Comparison of ENCODE assay signal across 8 cellular contexts in genomic region chr1:100530901-100531487, GRCh38. TPM values are rescaled to one million over a fixed set of nuclear protein-coding genes. Genes with fewer than 3 reads are reported as not detected.
DNase-seq lines count a peak whose midpoint lies in the region; ATAC-seq, FAIRE-seq and TF ChIP-seq lines count a peak whose summit lies in the region.

No MANE protein-coding gene starts in this region.

- ATAC-seq in GM21360 (IDR thresholded peaks at IDR 0.05; ENCODE audit: unreplicated experiment) (peak; percentile 77), HG03565 (IDR thresholded peaks at IDR 0.05; ENCODE audit: unreplicated experiment) (peak; percentile 84), GM12878 (peak; percentile 94), sciatic nerve (peak; percentile 97)

- in situ Hi-C loops in GM12878 (cut with MboI): no loop called here

- TF ChIP-seq RAD21 in GM12878 (IDR thresholded peaks at IDR 0.05; ENCODE audit: insufficient read depth, low read depth, low read length): no peak

- H3K9ac ChIP-seq in GM12878 (ENCODE audit: control insufficient read depth, insufficient read depth, low read length): no peak overlapping the region

- no peak for TF ChIP-seq POLR2A in GM12878 (IDR thresholded peaks at IDR 0.05; ENCODE audit: low read depth, low read length)

- peaks cover 32% of the 10 kb centered on the region for H3K27me3 Mint-ChIP-seq in nephron progenitor cell (ENCODE audit: low read depth, poor library complexity)

- TF ChIP-seq CTCF in GM12878 (IDR thresholded peaks at IDR 0.05 in 2 of 3, conservative IDR thresholded peaks at IDR 0.05 in 1 of 3; ENCODE audit: control insufficient read depth in 2 of 3, extremely low read depth in 1 of 3, insufficient read depth in 1 of 3, low read depth in 3 of 3, low read length in 3 of 3): no peak
- TF ChIP-seq CTCF in nephron progenitor cell (IDR thresholded peaks at IDR 0.05): no peak

- no peaks in the 10 kb centered on the region for H4K20me1 ChIP-seq in GM12878 (ENCODE audit: control insufficient read depth, insufficient read depth)

- peak; percentile 15 for DNase-seq in GDM1 (lab: John Stamatoyannopoulos, UW)
- peak; percentile 40 for DNase-seq in GM12878 (ENCODE audit: low read depth, low spot score)
- DNase-seq in sciatic nerve (ENCODE audit: low spot score): no peak
- DNase-seq in substantia nigra (lab: John Stamatoyannopoulos, UW): no peak
- DNase-seq in NCI-H69 (lab: John Stamatoyannopoulos, UW): no peak
- no peak for DNase-seq in nephron progenitor cell

- peaks cover 22% of the 10 kb centered on the region; the same call in 1 of the 2 replicates for H3K4me1 ChIP-seq in GM12878 (ENCODE audit: control insufficient read depth, insufficient read depth, low read length)

- H3K27me3 ChIP-seq in GM12878 (replicated peaks in 1 of 2; ENCODE audit: control insufficient read depth in 2 of 2, insufficient read depth in 2 of 2, low read length in 1 of 2): no peaks in the 10 kb centered on the region

- no peak for TF ChIP-seq EP300 in GM12878 (IDR thresholded peaks at IDR 0.05; ENCODE audit: borderline replicate concordance in 1 of 2, control insufficient read depth in 1 of 2, low read depth in 2 of 2, low read length in 2 of 2)

- no peaks in the 10 kb centered on the region for H3K36me3 ChIP-seq in GM12878 (ENCODE audit: control insufficient read depth in 2 of 2, insufficient read depth in 2 of 2, low read length in 1 of 2)

- H3K27ac Mint-ChIP-seq in nephron progenitor cell: no peak overlapping the region

- intact Hi-C loops in GM12878 (cut with micrococcal nuclease; ENCODE audit: unreplicated experiment): loop anchor here (10.0 kb wide), 2 partner anchors 496 to 726 kb away; a partner anchor contains a TSS
- intact Hi-C loops in sciatic nerve (cut with DNase I): no loop called here

- H3K4me3 Mint-ChIP-seq in nephron progenitor cell: no peak overlapping the region

- RAD21 ChIA-PET in GM12878 (lab: Charles Lee; ENCODE audit: unreplicated experiment): interaction anchor here (1.0 to 1.3 kb wide), 2 partner anchors 12 to 59 kb away, joined by 3 read pairs; no protein-coding TSS in a partner anchor

- BruUV-seq in GM12878 (replicated peaks; lab: Mats Ljungman, UMichigan): no TSS peak

- no peak overlapping the region for H2AFZ ChIP-seq in GM12878 (ENCODE audit: control insufficient read depth, low read depth, low read length)

- no peaks in the 10 kb centered on the region for H3K79me2 ChIP-seq in GM12878 (ENCODE audit: control insufficient read depth, insufficient read depth, low read length)

- POLR2A ChIA-PET in GM12878 (lab: Charles Lee): no interaction called here

- FAIRE-seq in GM12878 (lab: Jason Lieb, UNC): peak; percentile 84

- no peaks in the 10 kb centered on the region for H3K9me3 ChIP-seq in GM12878 (replicated peaks; ENCODE audit: control insufficient read depth, insufficient read depth, low read length)

- H3K9me3 Mint-ChIP-seq in nephron progenitor cell: peaks cover 3% of the 10 kb centered on the region

- CTCF ChIA-PET in GM12878 (lab: Yijun Ruan, JAX): interaction anchor here (0.6 to 1.7 kb wide), 4 partner anchors 10 to 337 kb away, joined by 3 to 4 read pairs (median 3); no protein-coding TSS in a partner anchor

- 3% methylated on average over 3 of the region's 3 CpGs for WGBS in GM12878 (ENCODE audit: insufficient coverage, insufficient replicate concordance, low lambda C conversion rate, missing lambda C conversion rate)

- no peaks in the 10 kb centered on the region for H3K36me3 Mint-ChIP-seq in nephron progenitor cell (ENCODE audit: low read depth)

- H3K4me3 ChIP-seq in GM12878: no peak overlapping the region

- peak overlapping the region; percentile 46 for H3K4me2 ChIP-seq in GM12878 (ENCODE audit: control insufficient read depth, insufficient read depth)

- SMC1A ChIA-PET in GM12878 (lab: Charles Lee; ENCODE audit: uncharacterized antibody, unreplicated experiment): interaction anchor here (0.5 to 2.2 kb wide), 7 partner anchors 12 to 287 kb away, joined by 3 to 6 read pairs (median 3); no protein-coding TSS in a partner anchor

- H3K27ac ChIP-seq in GM12878 (ENCODE audit: control insufficient read depth, insufficient read depth): no peak overlapping the region
- no peak overlapping the region for H3K27ac ChIP-seq in substantia nigra (ENCODE audit: low read depth, low read length, poor library complexity, severe bottlenecking)

- peaks cover 6% of the 10 kb centered on the region for H3K4me1 Mint-ChIP-seq in nephron progenitor cell

TF ChIP-seq in GM12878, 131 proteins besides CTCF, POLR2A, EP300 and RAD21 (continues in another document):
- TF ChIP-seq NFYA (IDR thresholded peaks at IDR 0.05; ENCODE audit: borderline replicate concordance, low read depth, low read length) (no peak), ZBTB33 (IDR thresholded peaks at IDR 0.05) (no peak), CHD1 (IDR thresholded peaks at IDR 0.05; ENCODE audit: low read depth, low read length) (no peak), CHD4 (IDR thresholded peaks at IDR 0.05) (no peak), HDAC2 (IDR thresholded peaks at IDR 0.05) (no peak), SMARCA5 (IDR thresholded peaks at IDR 0.05) (no peak), KAT2A (conservative IDR thresholded peaks at IDR 0.05; ENCODE audit: control insufficient read depth, low read depth, low read length) (no peak), CREM (IDR thresholded peaks at IDR 0.05; ENCODE audit: low read depth) (0 out of 2 replicates have a peak, but pooled peaks have one; percentile 19), PKNOX1 (IDR thresholded peaks at IDR 0.05) (peak; percentile 57; the same call in 1 of the 2 replicates), PAX5 (IDR thresholded peaks at IDR 0.05; ENCODE audit: borderline replicate concordance, low read depth, low read length) (peak; percentile 38; the same call in 1 of the 2 replicates), EED (IDR thresholded peaks at IDR 0.05; ENCODE audit: low read depth) (peak; percentile 71), SPI1 (IDR thresholded peaks at IDR 0.05; ENCODE audit: borderline replicate concordance, insufficient read depth, low read depth, low read length) (peak; percentile 28; the same call in 1 of the 2 replicates), MLLT1 (IDR thresholded peaks at IDR 0.05) (no peak), CBX5 (IDR thresholded peaks at IDR 0.05; ENCODE audit: low read depth) (no peak), MYB (IDR thresholded peaks at IDR 0.05; ENCODE audit: borderline replicate concordance, low read depth, low read length) (no peak), ZBED1 (IDR thresholded peaks at IDR 0.05; ENCODE audit: borderline replicate concordance) (no peak)

RNA-seq across cellular contexts. Expression of gene GPR88, which starts 6.9 kb away (rescaled TPM):
- not detected in 2 replicates for total RNA-seq in GM12878 (2013; cell fraction: nucleolus; rRNA removed)
- 0.06 TPM in 1 of 2 replicates, not detected in the other for total RNA-seq in GM12878 (2014; rRNA removed)
- total RNA-seq in GM12878 (2014; rRNA removed; fragmentation: Illumina TruSeq; extraction: Trizol): not detected in 2 replicates
- total RNA-seq in GM12878 (2021): not detected in 2 replicates
- polyA plus RNA-seq in GM12878 (2011; ENCODE audit: low read depth): not detected
- polyA plus RNA-seq in GM12878 (2011; rRNA removed): not detected in 2 replicates
- 0.02 TPM in 1 of 2 replicates, not detected in the other for polyA plus RNA-seq in GM12878 (2011; cell fraction: cytosol; rRNA removed)
- 0.09 and 0.10 TPM in 2 replicates for polyA plus RNA-seq in GM12878 (2011; cell fraction: nucleus; rRNA removed)
- polyA plus RNA-seq in GM12878 (2012): not detected in 2 replicates
- 0.01 TPM in 1 of 2 replicates, not detected in the other for polyA plus RNA-seq in GM12878 (2014; fragmentation: Illumina TruSeq; extraction: Trizol)
- not detected for polyA plus RNA-seq in GM12878 (2014; fragmentation: Nextera tagmentation; extraction: Ambion mirVana)
- not detected in 2 replicates for polyA plus RNA-seq in GM12878 (2014; rRNA removed)
- polyA plus RNA-seq in GM12878 (2016; fragmentation: Nextera tagmentation; extraction: Ambion mirVana): not detected
- polyA minus RNA-seq in GM12878 (2011; rRNA and poly(A)+ RNA removed): not detected in 2 replicates
- not detected in 2 replicates for polyA minus RNA-seq in GM12878 (2011; cell fraction: cytosol; rRNA and poly(A)+ RNA removed)
- polyA minus RNA-seq in GM12878 (2011; cell fraction: nucleus; rRNA and poly(A)+ RNA removed): not detected in 2 replicates
- 1.7 TPM for total RNA-seq in sciatic nerve

Comparison
In these comparisons a context has a peak if more than half of its experiments do, and no peak if none do; other contexts are left out.
1. DNase-seq: peak in GDM1 (single experiment) and GM12878 (single experiment); none in sciatic nerve (single experiment), substantia nigra (0 of 49), NCI-H69 (single experiment) and nephron progenitor cell (single experiment).
2. Peak in every context shown above with its lines, with median percentiles within 50 percentile points of each other: ATAC-seq.